Comparison of ENCODE assay signal across 12 cellular contexts in genomic region chr3:58369876-58370275, GRCh38. TPM values are rescaled to one million over a fixed set of nuclear protein-coding genes. Genes with fewer than 3 reads are reported as not detected.
DNase-seq lines count a peak whose midpoint lies in the region; TF ChIP-seq lines count a peak whose summit lies in the region.
"Had no signal": no experiment of that assay in that cellular context is flagged by ENCODE, and none has a peak within 500 bp of the region (broad histone marks: within the 10 kb centered on the region; RNA-seq: fewer than 3 reads in every experiment).

No MANE protein-coding gene starts in this region.

- H3K27me3 ChIP-seq in HL-60 (ENCODE audit: insufficient read depth, poor library complexity, severe bottlenecking) = no peaks in the 10 kb centered on the region
- H3K27me3 ChIP-seq: BLaER1 treated with 17β-estradiol and CSF1 and Interleukin-3, amounts not matched to agents 10 nM and 100 nM had no signal

- DNase-seq in HL-60 (ENCODE audit: low read depth in 1 of 2, low spot score in 1 of 2) (no peak), amniotic epithelial cell (ENCODE audit: low read depth) (peak; percentile 80), myocyte (ENCODE audit: low read depth) (peak; percentile 20), OCI-M2 (lab: John Stamatoyannopoulos, UW; ENCODE audit: unreplicated experiment) (no peak), NCI-H2029 (lab: John Stamatoyannopoulos, UW) (no peak), NCI-H226 (no peak)
- DNase-seq: CD4-positive, CD25-positive, alpha-beta regulatory T cell; DMS53; GM23248; H7 had no signal

- H3K4me3 ChIP-seq in HL-60 (replicated peaks; ENCODE audit: insufficient read depth, low read length) = no peak overlapping the region
- H3K4me3 ChIP-seq: A549; BLaER1 treated with 17β-estradiol and CSF1 and Interleukin-3, amounts not matched to agents 10 nM and 100 nM; GM23248 had no signal

- 0 out of 2 replicates have a peak overlapping the region, but pooled peaks have one; percentile 16 for H3K27ac ChIP-seq in HL-60 (replicated peaks)
- H3K27ac ChIP-seq: A549, GM23248 had no signal

- TF ChIP-seq CTCF in HL-60 (IDR thresholded peaks at IDR 0.05; ENCODE audit: insufficient read depth, low read length) = no peak

RNA-seq across cellular contexts. Expression of gene PXK, which starts 37.2 kb away (rescaled TPM):
- total RNA-seq in myocyte = 21.9 and 23.2 TPM in 2 replicates
- polyA plus RNA-seq in myocyte (2012) = 17.9 TPM

Comparison
In these comparisons a context has a peak if more than half of its experiments do, and no peak if none do; other contexts are left out.
1. DNase-seq: peak in amniotic epithelial cell (single experiment) and myocyte (single experiment); none in HL-60 (0 of 2), OCI-M2 (single experiment), NCI-H2029 (single experiment) and NCI-H226 (single experiment).